ENCODE assay signal across 1 cellular context in the genomic region with DNA sequence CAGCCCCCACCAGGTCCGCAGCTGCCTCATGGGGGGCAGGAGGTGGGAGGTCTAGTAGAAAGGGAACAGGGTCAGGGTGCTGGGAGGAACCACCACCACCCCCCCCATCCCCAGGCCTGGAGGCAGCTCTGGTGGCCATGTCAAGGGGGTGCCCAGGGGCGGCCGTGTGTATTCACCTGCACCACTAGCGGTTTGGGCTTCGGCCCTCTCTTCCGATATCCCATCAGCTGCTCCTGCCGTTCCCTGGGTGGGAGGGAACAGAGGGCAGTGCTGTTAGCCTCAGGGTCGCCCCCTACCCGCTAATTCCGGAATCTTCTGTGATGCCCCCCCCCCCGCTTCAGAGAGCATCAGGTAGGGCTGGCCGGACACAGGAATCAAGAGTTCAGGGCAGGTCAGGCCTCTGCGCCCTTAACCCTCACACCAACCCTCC.
TF ChIP-seq lines count a peak whose summit lies in the region.

No MANE protein-coding gene starts in this region.

TF ChIP-seq in H1, 55 proteins besides CTCF, POLR2A, EP300 and RAD21:
- TF ChIP-seq RBBP5 (IDR thresholded peaks at IDR 0.05; ENCODE audit: borderline replicate concordance, low read depth, low read length) (no peak), TAF7 (optimal IDR thresholded peaks at IDR 0.05; ENCODE audit: borderline replicate concordance, low read depth, low read length) (no peak), EZH2 (IDR thresholded peaks at IDR 0.05; ENCODE audit: low read depth, low read length, severe bottlenecking) (no peak), SUZ12 (IDR thresholded peaks at IDR 0.05; ENCODE audit: low read length) (no peak), CTBP2 (IDR thresholded peaks at IDR 0.05; ENCODE audit: borderline replicate concordance, insufficient read depth, insufficient read length, low read length) (no peak), CBX5 (IDR thresholded peaks at IDR 0.05; ENCODE audit: low read depth, low read length) (no peak), PHF8 (conservative IDR thresholded peaks at IDR 0.05; ENCODE audit: low read depth, low read length) (no peak), SIN3A (conservative IDR thresholded peaks at IDR 0.05 in 1 of 2, IDR thresholded peaks at IDR 0.05 in 1 of 2; ENCODE audit: low read depth in 1 of 2, low read length in 2 of 2) (no peak), BCL11A (IDR thresholded peaks at IDR 0.05; ENCODE audit: low read depth in 2 of 2, low read length in 2 of 2) (no peak), CBX8 (IDR thresholded peaks at IDR 0.05; ENCODE audit: borderline replicate concordance, low read depth, low read length) (no peak), ZNF274 (IDR thresholded peaks at IDR 0.05; ENCODE audit: borderline replicate concordance, extremely low read depth, low read length) (no peak), SIX5 (IDR thresholded peaks at IDR 0.05; ENCODE audit: low read depth, low read length) (no peak), GTF2F1 (IDR thresholded peaks at IDR 0.05; ENCODE audit: borderline replicate concordance, low read depth, low read length) (no peak)
- TF ChIP-seq, protein P1, sequence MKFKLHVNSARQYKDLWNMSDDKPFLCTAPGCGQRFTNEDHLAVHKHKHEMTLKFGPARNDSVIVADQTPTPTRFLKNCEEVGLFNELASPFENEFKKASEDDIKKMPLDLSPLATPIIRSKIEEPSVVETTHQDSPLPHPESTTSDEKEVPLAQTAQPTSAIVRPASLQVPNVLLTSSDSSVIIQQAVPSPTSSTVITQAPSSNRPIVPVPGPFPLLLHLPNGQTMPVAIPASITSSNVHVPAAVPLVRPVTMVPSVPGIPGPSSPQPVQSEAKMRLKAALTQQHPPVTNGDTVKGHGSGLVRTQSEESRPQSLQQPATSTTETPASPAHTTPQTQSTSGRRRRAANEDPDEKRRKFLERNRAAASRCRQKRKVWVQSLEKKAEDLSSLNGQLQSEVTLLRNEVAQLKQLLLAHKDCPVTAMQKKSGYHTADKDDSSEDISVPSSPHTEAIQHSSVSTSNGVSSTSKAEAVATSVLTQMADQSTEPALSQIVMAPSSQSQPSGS (IDR thresholded peaks at IDR 0.05; ENCODE audit: low read length), result no peak
